Comparison of ENCODE assay signal across 1 cellular context in the genomic region with DNA sequence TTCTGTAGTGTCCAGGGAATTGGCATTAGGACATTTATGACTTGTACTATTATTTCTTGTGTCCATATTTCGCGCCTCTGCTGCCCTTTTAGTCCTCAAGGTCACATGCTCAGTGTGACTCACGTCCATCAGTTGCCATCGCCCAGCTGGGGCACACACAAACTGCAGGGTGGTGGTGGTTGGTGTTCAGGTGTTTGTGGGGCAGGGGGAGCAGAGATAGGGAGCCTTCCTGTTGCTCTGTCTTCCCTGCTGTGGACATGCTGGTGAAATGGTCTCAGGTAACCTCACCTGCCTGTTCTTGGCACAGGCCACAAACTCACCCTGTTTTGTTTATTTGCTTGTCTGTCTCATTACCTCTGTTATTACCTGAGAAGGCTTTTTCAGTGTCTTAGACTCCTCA.
TF ChIP-seq lines count a peak whose summit lies in the region.

No MANE protein-coding gene starts in this region.

TF ChIP-seq in SK-N-SH, 30 proteins besides CTCF, POLR2A, EP300 and RAD21 (continued from another document):
- TF ChIP-seq, protein P1, sequence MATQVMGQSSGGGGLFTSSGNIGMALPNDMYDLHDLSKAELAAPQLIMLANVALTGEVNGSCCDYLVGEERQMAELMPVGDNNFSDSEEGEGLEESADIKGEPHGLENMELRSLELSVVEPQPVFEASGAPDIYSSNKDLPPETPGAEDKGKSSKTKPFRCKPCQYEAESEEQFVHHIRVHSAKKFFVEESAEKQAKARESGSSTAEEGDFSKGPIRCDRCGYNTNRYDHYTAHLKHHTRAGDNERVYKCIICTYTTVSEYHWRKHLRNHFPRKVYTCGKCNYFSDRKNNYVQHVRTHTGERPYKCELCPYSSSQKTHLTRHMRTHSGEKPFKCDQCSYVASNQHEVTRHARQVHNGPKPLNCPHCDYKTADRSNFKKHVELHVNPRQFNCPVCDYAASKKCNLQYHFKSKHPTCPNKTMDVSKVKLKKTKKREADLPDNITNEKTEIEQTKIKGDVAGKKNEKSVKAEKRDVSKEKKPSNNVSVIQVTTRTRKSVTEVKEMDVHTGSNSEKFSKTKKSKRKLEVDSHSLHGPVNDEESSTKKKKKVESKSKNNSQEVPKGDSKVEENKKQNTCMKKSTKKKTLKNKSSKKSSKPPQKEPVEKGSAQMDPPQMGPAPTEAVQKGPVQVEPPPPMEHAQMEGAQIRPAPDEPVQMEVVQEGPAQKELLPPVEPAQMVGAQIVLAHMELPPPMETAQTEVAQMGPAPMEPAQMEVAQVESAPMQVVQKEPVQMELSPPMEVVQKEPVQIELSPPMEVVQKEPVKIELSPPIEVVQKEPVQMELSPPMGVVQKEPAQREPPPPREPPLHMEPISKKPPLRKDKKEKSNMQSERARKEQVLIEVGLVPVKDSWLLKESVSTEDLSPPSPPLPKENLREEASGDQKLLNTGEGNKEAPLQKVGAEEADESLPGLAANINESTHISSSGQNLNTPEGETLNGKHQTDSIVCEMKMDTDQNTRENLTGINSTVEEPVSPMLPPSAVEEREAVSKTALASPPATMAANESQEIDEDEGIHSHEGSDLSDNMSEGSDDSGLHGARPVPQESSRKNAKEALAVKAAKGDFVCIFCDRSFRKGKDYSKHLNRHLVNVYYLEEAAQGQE (IDR thresholded peaks at IDR 0.05; ENCODE audit: low read depth, low read length): no peak
- TF ChIP-seq POLR2AphosphoS5 (IDR thresholded peaks at IDR 0.05; ENCODE audit: low read depth, low read length) (no peak), GATA2 (CRISPR knock-in tag; IDR thresholded peaks at IDR 0.05) (no peak), TAF1 (IDR thresholded peaks at IDR 0.05; ENCODE audit: borderline replicate concordance, low read depth, low read length) (no peak), SMC3 (IDR thresholded peaks at IDR 0.05; ENCODE audit: low read depth, low read length) (no peak), EZH2phosphoT487 (IDR thresholded peaks at IDR 0.05; ENCODE audit: borderline replicate concordance, low read depth) (no peak), GABPA (IDR thresholded peaks at IDR 0.05; ENCODE audit: low read depth) (no peak), FOSL2 (IDR thresholded peaks at IDR 0.05; ENCODE audit: borderline replicate concordance, low read depth) (no peak)
- TF ChIP-seq, protein P2, sequence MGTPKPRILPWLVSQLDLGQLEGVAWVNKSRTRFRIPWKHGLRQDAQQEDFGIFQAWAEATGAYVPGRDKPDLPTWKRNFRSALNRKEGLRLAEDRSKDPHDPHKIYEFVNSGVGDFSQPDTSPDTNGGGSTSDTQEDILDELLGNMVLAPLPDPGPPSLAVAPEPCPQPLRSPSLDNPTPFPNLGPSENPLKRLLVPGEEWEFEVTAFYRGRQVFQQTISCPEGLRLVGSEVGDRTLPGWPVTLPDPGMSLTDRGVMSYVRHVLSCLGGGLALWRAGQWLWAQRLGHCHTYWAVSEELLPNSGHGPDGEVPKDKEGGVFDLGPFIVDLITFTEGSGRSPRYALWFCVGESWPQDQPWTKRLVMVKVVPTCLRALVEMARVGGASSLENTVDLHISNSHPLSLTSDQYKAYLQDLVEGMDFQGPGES (IDR thresholded peaks at IDR 0.05; ENCODE audit: low read depth, low read length): no peak
- TF ChIP-seq, protein P3, sequence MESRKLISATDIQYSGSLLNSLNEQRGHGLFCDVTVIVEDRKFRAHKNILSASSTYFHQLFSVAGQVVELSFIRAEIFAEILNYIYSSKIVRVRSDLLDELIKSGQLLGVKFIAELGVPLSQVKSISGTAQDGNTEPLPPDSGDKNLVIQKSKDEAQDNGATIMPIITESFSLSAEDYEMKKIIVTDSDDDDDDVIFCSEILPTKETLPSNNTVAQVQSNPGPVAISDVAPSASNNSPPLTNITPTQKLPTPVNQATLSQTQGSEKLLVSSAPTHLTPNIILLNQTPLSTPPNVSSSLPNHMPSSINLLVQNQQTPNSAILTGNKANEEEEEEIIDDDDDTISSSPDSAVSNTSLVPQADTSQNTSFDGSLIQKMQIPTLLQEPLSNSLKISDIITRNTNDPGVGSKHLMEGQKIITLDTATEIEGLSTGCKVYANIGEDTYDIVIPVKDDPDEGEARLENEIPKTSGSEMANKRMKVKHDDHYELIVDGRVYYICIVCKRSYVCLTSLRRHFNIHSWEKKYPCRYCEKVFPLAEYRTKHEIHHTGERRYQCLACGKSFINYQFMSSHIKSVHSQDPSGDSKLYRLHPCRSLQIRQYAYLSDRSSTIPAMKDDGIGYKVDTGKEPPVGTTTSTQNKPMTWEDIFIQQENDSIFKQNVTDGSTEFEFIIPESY (IDR thresholded peaks at IDR 0.05; ENCODE audit: borderline replicate concordance, low read depth): no peak
- TF ChIP-seq, protein P4, sequence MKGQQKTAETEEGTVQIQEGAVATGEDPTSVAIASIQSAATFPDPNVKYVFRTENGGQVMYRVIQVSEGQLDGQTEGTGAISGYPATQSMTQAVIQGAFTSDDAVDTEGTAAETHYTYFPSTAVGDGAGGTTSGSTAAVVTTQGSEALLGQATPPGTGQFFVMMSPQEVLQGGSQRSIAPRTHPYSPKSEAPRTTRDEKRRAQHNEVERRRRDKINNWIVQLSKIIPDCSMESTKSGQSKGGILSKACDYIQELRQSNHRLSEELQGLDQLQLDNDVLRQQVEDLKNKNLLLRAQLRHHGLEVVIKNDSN (IDR thresholded peaks at IDR 0.05; ENCODE audit: borderline replicate concordance, low read depth): no peak
